In the genomic region with DNA sequence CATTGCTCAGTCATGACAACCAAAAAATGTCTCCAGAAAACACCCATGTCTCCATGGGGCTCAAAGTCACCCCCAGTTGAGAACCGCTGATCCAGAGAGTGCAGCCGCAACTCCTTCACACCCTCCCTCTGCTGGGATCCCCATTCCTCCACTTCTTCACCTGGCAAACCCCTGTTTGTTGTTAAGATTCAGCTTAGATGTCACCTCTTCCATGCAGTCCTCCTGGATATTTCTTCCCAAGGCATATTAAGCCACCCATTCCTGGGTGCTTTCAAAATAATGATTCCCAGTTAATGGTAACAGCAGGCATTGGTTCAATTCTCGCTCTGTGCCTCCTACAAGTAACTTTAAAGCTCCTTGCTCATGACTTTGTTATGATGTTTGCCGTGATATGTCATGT, we compare ENCODE assay signal across 4 cellular contexts.
A peak's percentile ranks its signal among the peaks of the same experiment; 100 is the strongest.
TF ChIP-seq lines count a peak whose summit lies in the region.

No MANE protein-coding gene starts in this region.

TF ChIP-seq in A549, 52 proteins besides CTCF, POLR2A, EP300 and RAD21:
- TF ChIP-seq MYC (IDR thresholded peaks at IDR 0.05; ENCODE audit: borderline replicate concordance, low read length) (no peak), ZFP36 (IDR thresholded peaks at IDR 0.05; ENCODE audit: borderline replicate concordance, partially characterized antibody) (peak; percentile 51), RARB (CRISPR knock-in tag; IDR thresholded peaks at IDR 0.05) (no peak)
- TF ChIP-seq, protein P1, sequence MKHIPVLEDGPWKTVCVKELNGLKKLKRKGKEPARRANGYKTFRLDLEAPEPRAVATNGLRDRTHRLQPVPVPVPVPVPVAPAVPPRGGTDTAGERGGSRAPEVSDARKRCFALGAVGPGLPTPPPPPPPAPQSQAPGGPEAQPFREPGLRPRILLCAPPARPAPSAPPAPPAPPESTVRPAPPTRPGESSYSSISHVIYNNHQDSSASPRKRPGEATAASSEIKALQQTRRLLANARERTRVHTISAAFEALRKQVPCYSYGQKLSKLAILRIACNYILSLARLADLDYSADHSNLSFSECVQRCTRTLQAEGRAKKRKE (CRISPR knock-in tag; IDR thresholded peaks at IDR 0.05; ENCODE audit: low read depth) = no peak
TF ChIP-seq in A549: peak in this region for 1.

TF ChIP-seq in HCT116, 20 proteins besides CTCF, POLR2A, EP300 and RAD21:
- no peak for TF ChIP-seq CEBPB (IDR thresholded peaks at IDR 0.05; ENCODE audit: low read depth)
- no peak for TF ChIP-seq EZH2phosphoT487 (IDR thresholded peaks at IDR 0.05; ENCODE audit: borderline replicate concordance)

TF ChIP-seq in K562, 482 proteins besides CTCF, POLR2A, EP300 and RAD21:
- TF ChIP-seq ZNF354B (CRISPR knock-in tag; IDR thresholded peaks at IDR 0.05) (no peak), POLR2G (IDR thresholded peaks at IDR 0.05; ENCODE audit: low read depth, low read length) (no peak), SIRT6 (IDR thresholded peaks at IDR 0.05; ENCODE audit: low read depth, low read length) (no peak), ZFP36 (IDR thresholded peaks at IDR 0.05; ENCODE audit: low read depth, low read length, partially characterized antibody) (peak; percentile 66)
- TF ChIP-seq, protein P2, sequence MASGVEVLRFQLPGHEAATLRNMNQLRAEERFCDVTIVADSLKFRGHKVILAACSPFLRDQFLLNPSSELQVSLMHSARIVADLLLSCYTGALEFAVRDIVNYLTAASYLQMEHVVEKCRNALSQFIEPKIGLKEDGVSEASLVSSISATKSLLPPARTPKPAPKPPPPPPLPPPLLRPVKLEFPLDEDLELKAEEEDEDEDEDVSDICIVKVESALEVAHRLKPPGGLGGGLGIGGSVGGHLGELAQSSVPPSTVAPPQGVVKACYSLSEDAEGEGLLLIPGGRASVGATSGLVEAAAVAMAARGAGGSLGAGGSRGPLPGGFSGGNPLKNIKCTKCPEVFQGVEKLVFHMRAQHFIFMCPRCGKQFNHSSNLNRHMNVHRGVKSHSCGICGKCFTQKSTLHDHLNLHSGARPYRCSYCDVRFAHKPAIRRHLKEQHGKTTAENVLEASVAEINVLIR (CRISPR knock-in tag; IDR thresholded peaks at IDR 0.05) = no peak

TF ChIP-seq in SK-N-SH treated with all-trans-retinoic acid at 6 μM for 48 hours, 23 proteins besides CTCF, POLR2A, EP300 and RAD21:
- no peak for TF ChIP-seq OSR1 (CRISPR knock-in tag; IDR thresholded peaks at IDR 0.05)
- TF ChIP-seq, protein P3, sequence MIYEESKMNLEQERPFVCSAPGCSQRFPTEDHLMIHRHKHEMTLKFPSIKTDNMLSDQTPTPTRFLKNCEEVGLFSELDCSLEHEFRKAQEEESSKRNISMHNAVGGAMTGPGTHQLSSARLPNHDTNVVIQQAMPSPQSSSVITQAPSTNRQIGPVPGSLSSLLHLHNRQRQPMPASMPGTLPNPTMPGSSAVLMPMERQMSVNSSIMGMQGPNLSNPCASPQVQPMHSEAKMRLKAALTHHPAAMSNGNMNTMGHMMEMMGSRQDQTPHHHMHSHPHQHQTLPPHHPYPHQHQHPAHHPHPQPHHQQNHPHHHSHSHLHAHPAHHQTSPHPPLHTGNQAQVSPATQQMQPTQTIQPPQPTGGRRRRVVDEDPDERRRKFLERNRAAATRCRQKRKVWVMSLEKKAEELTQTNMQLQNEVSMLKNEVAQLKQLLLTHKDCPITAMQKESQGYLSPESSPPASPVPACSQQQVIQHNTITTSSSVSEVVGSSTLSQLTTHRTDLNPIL (CRISPR knock-in tag; IDR thresholded peaks at IDR 0.05; ENCODE audit: low read depth) = no peak
- TF ChIP-seq BACH2 (CRISPR knock-in tag; IDR thresholded peaks at IDR 0.05; ENCODE audit: borderline replicate concordance) = no peak
- no peak for TF ChIP-seq TOX (CRISPR knock-in tag; IDR thresholded peaks at IDR 0.05; ENCODE audit: borderline replicate concordance)
- TF ChIP-seq ZNF8 (CRISPR knock-in tag; IDR thresholded peaks at IDR 0.05) = no peak
- no peak for TF ChIP-seq ZNF565 (CRISPR knock-in tag; conservative IDR thresholded peaks at IDR 0.05; ENCODE audit: low read depth)
- no peak for TF ChIP-seq RARB (CRISPR knock-in tag; IDR thresholded peaks at IDR 0.05)
- TF ChIP-seq ZFP3 (CRISPR knock-in tag; IDR thresholded peaks at IDR 0.05) = no peak
- TF ChIP-seq, protein P4, sequence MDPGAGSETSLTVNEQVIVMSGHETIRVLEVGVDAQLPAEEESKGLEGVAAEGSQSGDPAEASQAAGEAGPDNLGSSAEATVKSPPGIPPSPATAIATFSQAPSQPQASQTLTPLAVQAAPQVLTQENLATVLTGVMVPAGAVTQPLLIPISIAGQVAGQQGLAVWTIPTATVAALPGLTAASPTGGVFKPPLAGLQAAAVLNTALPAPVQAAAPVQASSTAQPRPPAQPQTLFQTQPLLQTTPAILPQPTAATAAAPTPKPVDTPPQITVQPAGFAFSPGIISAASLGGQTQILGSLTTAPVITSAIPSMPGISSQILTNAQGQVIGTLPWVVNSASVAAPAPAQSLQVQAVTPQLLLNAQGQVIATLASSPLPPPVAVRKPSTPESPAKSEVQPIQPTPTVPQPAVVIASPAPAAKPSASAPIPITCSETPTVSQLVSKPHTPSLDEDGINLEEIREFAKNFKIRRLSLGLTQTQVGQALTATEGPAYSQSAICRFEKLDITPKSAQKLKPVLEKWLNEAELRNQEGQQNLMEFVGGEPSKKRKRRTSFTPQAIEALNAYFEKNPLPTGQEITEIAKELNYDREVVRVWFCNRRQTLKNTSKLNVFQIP (CRISPR knock-in tag; IDR thresholded peaks at IDR 0.05; ENCODE audit: borderline replicate concordance, low read depth) = no peak
- TF ChIP-seq CSDC2 (CRISPR knock-in tag; IDR thresholded peaks at IDR 0.05) = no peak
- TF ChIP-seq SNAI2 (CRISPR knock-in tag; IDR thresholded peaks at IDR 0.05) = no peak
- TF ChIP-seq TCF4 (CRISPR knock-in tag; IDR thresholded peaks at IDR 0.05; ENCODE audit: borderline replicate concordance) = no peak
- TF ChIP-seq PPARA (CRISPR knock-in tag; IDR thresholded peaks at IDR 0.05; ENCODE audit: borderline replicate concordance) = no peak
- TF ChIP-seq ZFP30 (CRISPR knock-in tag; IDR thresholded peaks at IDR 0.05) = no peak
- TF ChIP-seq, protein P5, sequence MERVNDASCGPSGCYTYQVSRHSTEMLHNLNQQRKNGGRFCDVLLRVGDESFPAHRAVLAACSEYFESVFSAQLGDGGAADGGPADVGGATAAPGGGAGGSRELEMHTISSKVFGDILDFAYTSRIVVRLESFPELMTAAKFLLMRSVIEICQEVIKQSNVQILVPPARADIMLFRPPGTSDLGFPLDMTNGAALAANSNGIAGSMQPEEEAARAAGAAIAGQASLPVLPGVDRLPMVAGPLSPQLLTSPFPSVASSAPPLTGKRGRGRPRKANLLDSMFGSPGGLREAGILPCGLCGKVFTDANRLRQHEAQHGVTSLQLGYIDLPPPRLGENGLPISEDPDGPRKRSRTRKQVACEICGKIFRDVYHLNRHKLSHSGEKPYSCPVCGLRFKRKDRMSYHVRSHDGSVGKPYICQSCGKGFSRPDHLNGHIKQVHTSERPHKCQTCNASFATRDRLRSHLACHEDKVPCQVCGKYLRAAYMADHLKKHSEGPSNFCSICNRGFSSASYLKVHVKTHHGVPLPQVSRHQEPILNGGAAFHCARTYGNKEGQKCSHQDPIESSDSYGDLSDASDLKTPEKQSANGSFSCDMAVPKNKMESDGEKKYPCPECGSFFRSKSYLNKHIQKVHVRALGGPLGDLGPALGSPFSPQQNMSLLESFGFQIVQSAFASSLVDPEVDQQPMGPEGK (CRISPR knock-in tag; IDR thresholded peaks at IDR 0.05; ENCODE audit: borderline replicate concordance) = no peak
- TF ChIP-seq ZC3H10 (CRISPR knock-in tag; IDR thresholded peaks at IDR 0.05) = no peak
- no peak for TF ChIP-seq ISL1 (CRISPR knock-in tag; IDR thresholded peaks at IDR 0.05)
TF ChIP-seq in SK-N-SH treated with all-trans-retinoic acid at 6 μM for 48 hours: peak in this region for 0.
